Comparison of ENCODE assay signal across 9 cellular contexts in the genomic region with DNA sequence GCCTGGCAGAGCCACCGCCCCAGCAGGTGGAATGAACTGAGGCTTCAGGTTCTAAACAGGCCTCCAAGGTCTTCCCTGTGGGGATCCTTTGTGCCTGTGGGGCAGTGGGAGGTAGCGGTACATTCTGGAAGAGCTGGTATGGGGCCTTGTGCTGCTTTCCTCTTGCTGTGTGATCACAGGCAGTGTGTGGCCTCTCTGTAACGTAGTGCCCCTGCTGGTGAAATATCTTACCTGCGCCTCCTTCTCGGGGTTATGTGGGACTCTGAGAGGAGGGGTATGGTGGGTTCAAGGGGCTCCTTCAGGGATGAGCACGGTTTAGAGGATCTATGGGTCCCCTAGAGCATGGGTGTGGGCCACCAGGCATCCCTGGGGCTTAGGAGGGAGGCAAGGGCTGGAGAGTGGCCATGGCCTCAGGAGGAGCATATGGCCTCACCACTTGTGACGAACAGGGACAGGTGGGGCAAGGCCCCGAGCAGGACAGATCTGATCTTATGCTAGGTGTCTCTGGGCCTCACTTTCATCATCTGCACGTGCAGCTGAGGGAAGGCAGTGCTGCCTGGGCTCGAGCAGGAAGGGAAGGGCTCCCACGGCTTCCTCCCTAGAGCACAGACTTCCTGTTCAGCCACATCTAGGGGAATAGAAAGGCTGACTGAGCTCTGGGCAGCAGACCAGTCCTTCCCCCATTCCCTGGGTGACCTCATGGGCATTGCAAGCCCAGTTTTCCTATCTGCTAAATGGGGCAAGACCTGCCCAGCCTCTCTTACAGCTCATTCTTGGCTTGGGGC. TPM values are rescaled to one million over a fixed set of nuclear protein-coding genes. Genes with fewer than 3 reads are reported as not detected.
DNase-seq lines count a peak whose midpoint lies in the region; ATAC-seq and TF ChIP-seq lines count a peak whose summit lies in the region.
"Had no signal": no experiment of that assay in that cellular context is flagged by ENCODE, and none has a peak within 500 bp of the region (broad histone marks: within the 10 kb centered on the region; RNA-seq: fewer than 3 reads in every experiment).

No MANE protein-coding gene starts in this region.

- TF ChIP-seq POLR2A in NB4 (IDR thresholded peaks at IDR 0.05; ENCODE audit: extremely low read depth, insufficient read length), result no peak
- no peak for TF ChIP-seq POLR2A in esophagus muscularis mucosa (IDR thresholded peaks at IDR 0.05; ENCODE audit: low read depth)

- H3K9me3 ChIP-seq in esophagus muscularis mucosa (no peaks in the 10 kb centered on the region), neutrophil (no peaks in the 10 kb centered on the region)

- H3K27me3 ChIP-seq in esophagus muscularis mucosa (no peaks in the 10 kb centered on the region), neutrophil (peaks cover 60% of the 10 kb centered on the region)

- WGBS in esophagus muscularis mucosa, result 80% methylated on average over 10 of the region's 11 CpGs

- TF ChIP-seq CTCF in NB4 (IDR thresholded peaks at IDR 0.05; ENCODE audit: low read depth, low read length) (peak; percentile 15), esophagus muscularis mucosa (IDR thresholded peaks at IDR 0.05) (peak in 1 of 3 experiments; percentile 7), neutrophil (IDR thresholded peaks at IDR 0.05) (no peak)

- peak; percentile 79 for DNase-seq in ELF-1 (ENCODE audit: low read depth, low spot score)
- peak; percentile 90 for DNase-seq in NB4 (ENCODE audit: low read depth)
- DNase-seq in activated CD8-positive, alpha-beta memory T cell treated with anti-CD3 and anti-CD28 coated beads, Interleukin-2, amount 50 U/mL, for 4 hours, result peak; percentile 46
- DNase-seq in esophagus muscularis mucosa (ENCODE audit: extremely low spot score), result no peak
- DNase-seq in NCI-H2196 treated with DMSO at 0.1 percent for 48 hours (lab: John Stamatoyannopoulos, UW; ENCODE audit: unreplicated experiment), result no peak

- intact Hi-C loops in esophagus muscularis mucosa (cut with DNase I), result no loop called here

- ATAC-seq in HG03159 (IDR thresholded peaks at IDR 0.05; ENCODE audit: unreplicated experiment) (no peak), GM21390 (IDR thresholded peaks at IDR 0.05; ENCODE audit: unreplicated experiment) (no peak)

- TF ChIP-seq EP300 in esophagus muscularis mucosa (IDR thresholded peaks at IDR 0.05), result no peak

- H3K4me3 ChIP-seq in NB4 (ENCODE audit: low read depth, low read length) (no peak overlapping the region), esophagus muscularis mucosa (no peak overlapping the region), neutrophil (ENCODE audit: low read depth in 1 of 2, low read length in 1 of 2) (no peak overlapping the region)

- H3K4me1 ChIP-seq in esophagus muscularis mucosa, result peaks cover 74 to 85% (median 80%) of the 10 kb centered on the region in 4 donors
- H3K4me1 ChIP-seq in neutrophil (ENCODE audit: control insufficient read depth in 1 of 2, insufficient read depth in 1 of 2, low read depth in 1 of 2, low read length in 1 of 2), result peaks cover 30 to 31% of the 10 kb centered on the region in 2 experiments

- H3K36me3 ChIP-seq in esophagus muscularis mucosa (no peaks in the 10 kb centered on the region), neutrophil (no peaks in the 10 kb centered on the region)

- H3K27ac ChIP-seq in esophagus muscularis mucosa (replicated peaks in 1 of 4) (peak overlapping the region; percentile 59 to 82 (median 74)), neutrophil (peak overlapping the region; percentile 22)

RNA-seq across cellular contexts. Expression of gene ALS2CL, which starts 1.9 kb away (rescaled TPM):
- 10 to 100 TPM in 2 of 4 donors, 1 to 10 TPM in 2; 3.3 to 11.8 (median 10.8) TPM for total RNA-seq in esophagus muscularis mucosa

RNA-seq across cellular contexts. Expression of gene TMIE, which starts 5.8 kb away (rescaled TPM):
- total RNA-seq in esophagus muscularis mucosa, result 1 to 10 TPM in 1 of 4 donors, under 1 TPM in 2, not detected in 1; 0.33 to 1.2 (median 0.69) TPM

RNA-seq across cellular contexts. Expression of gene PRSS50, which starts 22.3 kb away (rescaled TPM):
- under 1 TPM in 3 of 4 donors, not detected in 1; 0.32 to 0.46 (median 0.42) TPM for total RNA-seq in esophagus muscularis mucosa
- total RNA-seq: NCI-H460 had no signal

Comparison
In these comparisons a context has a peak if more than half of its experiments do, and no peak if none do; other contexts are left out.
1. DNase-seq: peak in ELF-1 (single experiment), NB4 (single experiment) and activated CD8-positive, alpha-beta memory T cell treated with anti-CD3 and anti-CD28 coated beads, Interleukin-2, amount 50 U/mL, for 4 hours (single experiment); none in esophagus muscularis mucosa (single experiment) and NCI-H2196 treated with DMSO at 0.1 percent for 48 hours (single experiment).